Comparison of ENCODE assay signal across 9 cellular contexts in the genomic region with DNA sequence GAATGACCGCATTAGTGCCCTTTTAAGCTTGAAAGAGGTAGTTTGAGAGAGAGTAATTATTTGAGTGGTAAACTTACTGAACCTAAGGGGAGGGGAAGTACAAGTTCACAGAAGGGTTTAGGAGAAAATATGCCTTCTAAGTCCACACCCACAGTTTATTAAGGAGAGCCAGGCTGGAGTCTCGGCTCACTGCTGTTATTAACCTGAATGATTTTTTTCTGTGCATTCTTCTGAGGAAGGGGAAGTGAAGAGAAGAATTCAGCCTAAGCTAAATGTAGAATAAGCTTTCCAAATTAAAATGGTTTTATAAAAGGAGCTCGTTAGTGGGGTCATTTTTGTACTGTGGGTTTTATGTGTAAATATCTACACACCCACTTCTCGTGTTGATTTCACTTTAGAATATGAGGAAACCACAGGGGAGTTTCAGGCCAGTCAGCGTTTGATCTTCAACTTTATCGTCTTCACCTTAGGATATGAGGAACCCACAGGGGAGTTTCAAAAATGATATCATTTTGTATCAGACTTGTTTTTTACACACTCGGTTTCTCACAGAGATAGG. TPM values are rescaled to one million over a fixed set of nuclear protein-coding genes. Genes with fewer than 3 reads are reported as not detected.
DNase-seq lines count a peak whose midpoint lies in the region; ATAC-seq, FAIRE-seq and TF ChIP-seq lines count a peak whose summit lies in the region.
"Had no signal": no experiment of that assay in that cellular context is flagged by ENCODE, and none has a peak within 500 bp of the region (broad histone marks: within the 10 kb centered on the region; RNA-seq: fewer than 3 reads in every experiment).

No MANE protein-coding gene starts in this region.

- H3K27ac ChIP-seq in PC-9 (peak overlapping the region; percentile 80), HepG2 (ENCODE audit: extremely low read length, insufficient read depth, low read length) (peak overlapping the region; percentile 97)

- FAIRE-seq in HepG2 (lab: Jason Lieb, UNC) = no peak

- H3K4me3 ChIP-seq in GM08714 (ENCODE audit: low read length) (peak overlapping the region; percentile 95), PC-9 (peak overlapping the region; percentile 99), HepG2 (replicated peaks in 1 of 3; ENCODE audit: insufficient read depth in 1 of 3, low read depth in 2 of 3, low read length in 3 of 3) (peak overlapping the region; percentile 64 to 85 (median 84))

- DNase-seq in PC-9 = no peak
- DNase-seq in amniotic epithelial cell (ENCODE audit: low read depth) = peak; percentile 22
- DNase-seq in HepG2 (ENCODE audit: low spot score) = no peak
- DNase-seq in stimulated activated naive CD4-positive, alpha-beta T cell treated with Interleukin-2 at 50 U/mL for 16 hours (lab: John Stamatoyannopoulos, UW) = peak; percentile 50
- no peak for DNase-seq in cerebellar cortex (ENCODE audit: low spot score)
- DNase-seq in NK-92 treated with Interleukin-12 subunit alpha and Interleukin-12 subunit beta, amount 100 ng/mL, for 24 hours (lab: John Stamatoyannopoulos, UW) = no peak

- in situ Hi-C loops in HepG2 (cut with HindIII; ENCODE audit: extremely low pct_ligation_motif_present, low pct_unique_long_range_greater_than_20kb) = no loop called here

- TF ChIP-seq POLR2A in HepG2 (IDR thresholded peaks at IDR 0.05; ENCODE audit: insufficient read depth in 1 of 2, low read depth in 2 of 2, low read length in 2 of 2) = no peak

- POLR2A ChIA-PET in PC-9 (lab: Charles Lee; ENCODE audit: unreplicated experiment) (interaction anchor here (0.8 kb wide), 1 partner anchor 61 kb away, joined by 4 read pairs; no protein-coding TSS in a partner anchor), HepG2 (lab: Yijun Ruan, JAX) (interaction anchor here (0.9 to 2.6 kb wide), 2 partner anchors 61 to 175 kb away, joined by 3 to 26 read pairs; a partner anchor contains a TSS)

- H3K4me1 ChIP-seq in PC-9 (replicated peaks; ENCODE audit: insufficient read depth) (peaks cover 17% of the 10 kb centered on the region), HepG2 (ENCODE audit: insufficient read depth, low read length) (peaks cover 27% of the 10 kb centered on the region)

- peak overlapping the region; percentile 96 for H3K9ac ChIP-seq in HepG2 (ENCODE audit: insufficient read depth, low read depth, low read length)

- TF ChIP-seq RAD21 in HepG2 (CRISPR knock-in tag; IDR thresholded peaks at IDR 0.05) = no peak

- H3K79me2 ChIP-seq in PC-9 (ENCODE audit: low read depth) = peaks cover 37% of the 10 kb centered on the region
- H3K79me2 ChIP-seq in HepG2 (ENCODE audit: insufficient read depth, low read length) = peaks cover 27% of the 10 kb centered on the region

- H3K9me2 ChIP-seq in PC-9 (ENCODE audit: insufficient read depth) = no peaks in the 10 kb centered on the region

- peaks cover 13% of the 10 kb centered on the region; the same call in 1 of the 2 replicates for H3F3A ChIP-seq in PC-9 (ENCODE audit: insufficient read depth, low read depth)

- no peaks in the 10 kb centered on the region for H3K9me3 ChIP-seq in PC-9 (ENCODE audit: insufficient read depth, low read depth)
- H3K9me3 ChIP-seq in HepG2 (ENCODE audit: low read length) = no peaks in the 10 kb centered on the region

- intact Hi-C loops in PC-9 (cut with micrococcal nuclease; ENCODE audit: unreplicated experiment) = no loop called here
- intact Hi-C loops in HepG2 (cut with micrococcal nuclease; ENCODE audit: unreplicated experiment) = no loop called here

- no peak for TF ChIP-seq CTCF in PC-9 (conservative IDR thresholded peaks at IDR 0.05)
- no peak for TF ChIP-seq CTCF in HepG2 (CRISPR knock-in tag; IDR thresholded peaks at IDR 0.05)

- H3K27me3 ChIP-seq in PC-9 (ENCODE audit: insufficient read depth, low read depth) (no peaks in the 10 kb centered on the region), HepG2 (ENCODE audit: control insufficient read depth in 1 of 2, insufficient read depth in 2 of 2, low read length in 2 of 2) (no peaks in the 10 kb centered on the region; a peak in 2 of 5 replicates)

- peak overlapping the region; percentile 97 for H3K4me2 ChIP-seq in PC-9
- H3K4me2 ChIP-seq in HepG2 (ENCODE audit: low read depth, low read length) = peak overlapping the region; percentile 65

- CTCF ChIA-PET in PC-9 (lab: Charles Lee) (no interaction called here), HepG2 (lab: Yijun Ruan, JAX; ENCODE audit: low intra/inter-chr PET ratio, low total read pairs) (no interaction called here)

- no peak for TF ChIP-seq EP300 in HepG2 (IDR thresholded peaks at IDR 0.05; ENCODE audit: low read depth in 2 of 2, low read length in 2 of 2)
- TF ChIP-seq EP300 in HepG2 (CRISPR knock-in tag; IDR thresholded peaks at IDR 0.05; ENCODE audit: borderline replicate concordance) = no peak

- H3K36me3 ChIP-seq in PC-9 (ENCODE audit: low read depth) = peaks cover 11% of the 10 kb centered on the region; the same call in 1 of the 2 replicates
- H3K36me3 ChIP-seq in HepG2 (replicated peaks in 1 of 2; ENCODE audit: control insufficient read depth in 1 of 2, insufficient read depth in 2 of 2, low read length in 2 of 2) = peaks cover 3 to 18% of the 10 kb centered on the region in 2 experiments; a peak in 4 of 5 replicates

- ATAC-seq in HepG2 (no peak), HG03196 (IDR thresholded peaks at IDR 0.05; ENCODE audit: unreplicated experiment) (no peak)

- BruUV-seq in PC-9 (replicated peaks; lab: Mats Ljungman, UMichigan) = TSS peak; percentile 53
- BruUV-seq in HepG2 (replicated peaks; lab: Mats Ljungman, UMichigan) = TSS peak; percentile 74

- 1% methylated on average over 7 of the region's 7 CpGs for WGBS in HepG2 (ENCODE audit: low lambda C conversion rate)

- H4K20me1 ChIP-seq in PC-9 (ENCODE audit: insufficient read depth) (no peaks in the 10 kb centered on the region), HepG2 (ENCODE audit: insufficient read depth, low read length) (peaks cover 3% of the 10 kb centered on the region; the same call in 1 of the 2 replicates)

- H2AFZ ChIP-seq in PC-9 = peak overlapping the region; percentile 81
- H2AFZ ChIP-seq in HepG2 (ENCODE audit: low read length) = no peak overlapping the region

TF ChIP-seq in HepG2, 621 proteins besides CTCF, POLR2A, EP300 and RAD21 (continues in another document):
- no peak for TF ChIP-seq CREB1 (IDR thresholded peaks at IDR 0.05)
- TF ChIP-seq CREB1 (CRISPR knock-in tag; IDR thresholded peaks at IDR 0.05) = 0 out of 2 replicates have a peak, but pooled peaks have one; percentile 13
- 0 out of 2 replicates have a peak, but pooled peaks have one; percentile 29 for TF ChIP-seq SNAI1 (CRISPR knock-in tag; IDR thresholded peaks at IDR 0.05; ENCODE audit: borderline replicate concordance)
- no peak for TF ChIP-seq REL (CRISPR knock-in tag; conservative IDR thresholded peaks at IDR 0.05)
- no peak for TF ChIP-seq ZIK1 (CRISPR knock-in tag; IDR thresholded peaks at IDR 0.05; ENCODE audit: borderline replicate concordance, low read depth)
- TF ChIP-seq ZFAT (CRISPR knock-in tag; conservative IDR thresholded peaks at IDR 0.05) = no peak

RNA-seq across cellular contexts. Expression of a gene that starts 1.5 kb away (rescaled TPM):
- total RNA-seq in PC-9 (2021) (6.4 and 6.9 TPM in 2 replicates), HepG2 (2016; rRNA removed; fragmentation: Illumina TruSeq; extraction: Trizol) (2.7 and 2.9 TPM in 2 replicates)
- total RNA-seq in HepG2 (2016; cell fraction: cytosol; rRNA removed; fragmentation: Illumina TruSeq; extraction: Trizol; ENCODE audit: low read depth) = 3.1 and 4.9 TPM in 2 replicates
- total RNA-seq in HepG2 (2016; cell fraction: insoluble cytoplasmic fraction; rRNA removed; fragmentation: Illumina TruSeq; extraction: Trizol) = 2.6 and 3.0 TPM in 2 replicates
- 2.5 and 2.6 TPM in 2 replicates for total RNA-seq in HepG2 (2016; cell fraction: membrane; rRNA removed; fragmentation: Illumina TruSeq; extraction: Trizol)
- total RNA-seq in HepG2 (2016; cell fraction: nucleus; rRNA removed; fragmentation: Illumina TruSeq; extraction: Trizol) = 3.3 and 3.8 TPM in 2 replicates
- polyA plus RNA-seq in HepG2 (2011; rRNA removed) = 3.0 and 3.5 TPM in 2 replicates
- polyA plus RNA-seq in HepG2 (2011; cell fraction: cytosol; rRNA removed) = 2.4 TPM in 2 replicates
- 3.2 and 3.8 TPM in 2 replicates for polyA plus RNA-seq in HepG2 (2011; cell fraction: nucleus; rRNA removed)
- polyA plus RNA-seq in HepG2 (2012) = 3.0 and 3.3 TPM in 2 replicates
- polyA plus RNA-seq in HepG2 (2016; cell fraction: cytosol; fragmentation: Illumina TruSeq; extraction: Trizol; ENCODE audit: low read depth) = 0.59 and 0.61 TPM in 2 replicates
- 4.2 and 4.9 TPM in 2 replicates for polyA plus RNA-seq in HepG2 (2016; cell fraction: insoluble cytoplasmic fraction; fragmentation: Illumina TruSeq; extraction: Trizol; ENCODE audit: low read depth)
- polyA plus RNA-seq in HepG2 (2016; cell fraction: membrane; fragmentation: Illumina TruSeq; extraction: Trizol; ENCODE audit: low read depth) = 2.1 and 2.3 TPM in 2 replicates
- 6.8 and 8.2 TPM in 2 replicates for polyA plus RNA-seq in HepG2 (2016; cell fraction: nucleus; fragmentation: Illumina TruSeq; extraction: Trizol; ENCODE audit: insufficient read depth, low read depth)
- 1.8 and 2.1 TPM in 2 replicates for polyA minus RNA-seq in HepG2 (2011; rRNA and poly(A)+ RNA removed; ENCODE audit: low replicate concordance)
- 1.5 and 1.6 TPM in 2 replicates for polyA minus RNA-seq in HepG2 (2011; cell fraction: cytosol; rRNA and poly(A)+ RNA removed)
- polyA minus RNA-seq in HepG2 (2011; cell fraction: nucleus; rRNA and poly(A)+ RNA removed) = 3.1 TPM in 2 replicates

RNA-seq across cellular contexts. Expression of a gene that starts 5.1 kb away (rescaled TPM):
- total RNA-seq in PC-9 (2021) (not detected in 2 replicates), HepG2 (2016; rRNA removed; fragmentation: Illumina TruSeq; extraction: Trizol) (not detected in 2 replicates)
- total RNA-seq in HepG2 (2016; cell fraction: cytosol; rRNA removed; fragmentation: Illumina TruSeq; extraction: Trizol; ENCODE audit: low read depth) = not detected in 2 replicates
- total RNA-seq in HepG2 (2016; cell fraction: insoluble cytoplasmic fraction; rRNA removed; fragmentation: Illumina TruSeq; extraction: Trizol) = not detected in 2 replicates
- not detected in 2 replicates for total RNA-seq in HepG2 (2016; cell fraction: membrane; rRNA removed; fragmentation: Illumina TruSeq; extraction: Trizol)
- not detected in 2 replicates for total RNA-seq in HepG2 (2016; cell fraction: nucleus; rRNA removed; fragmentation: Illumina TruSeq; extraction: Trizol)
- polyA plus RNA-seq in HepG2 (2011; rRNA removed) = not detected in 2 replicates
- polyA plus RNA-seq in HepG2 (2011; cell fraction: cytosol; rRNA removed) = not detected in 2 replicates
- polyA plus RNA-seq in HepG2 (2011; cell fraction: nucleus; rRNA removed) = not detected in 2 replicates
- not detected in 2 replicates for polyA plus RNA-seq in HepG2 (2012)
- polyA plus RNA-seq in HepG2 (2016; cell fraction: cytosol; fragmentation: Illumina TruSeq; extraction: Trizol; ENCODE audit: low read depth) = not detected in 2 replicates
- not detected in 2 replicates for polyA plus RNA-seq in HepG2 (2016; cell fraction: insoluble cytoplasmic fraction; fragmentation: Illumina TruSeq; extraction: Trizol; ENCODE audit: low read depth)
- not detected in 2 replicates for polyA plus RNA-seq in HepG2 (2016; cell fraction: membrane; fragmentation: Illumina TruSeq; extraction: Trizol; ENCODE audit: low read depth)
- not detected in 2 replicates for polyA plus RNA-seq in HepG2 (2016; cell fraction: nucleus; fragmentation: Illumina TruSeq; extraction: Trizol; ENCODE audit: insufficient read depth, low read depth)
- not detected in 2 replicates for polyA minus RNA-seq in HepG2 (2011; rRNA and poly(A)+ RNA removed; ENCODE audit: low replicate concordance)
- polyA minus RNA-seq in HepG2 (2011; cell fraction: cytosol; rRNA and poly(A)+ RNA removed) = not detected in 2 replicates
- under 0.01 TPM in 1 of 2 replicates, not detected in the other for polyA minus RNA-seq in HepG2 (2011; cell fraction: nucleus; rRNA and poly(A)+ RNA removed)
- total RNA-seq: NCI-H460 had no signal

Comparison
In these comparisons a context has a peak if more than half of its experiments do, and no peak if none do; other contexts are left out.
1. DNase-seq: peak in amniotic epithelial cell (single experiment) and stimulated activated naive CD4-positive, alpha-beta T cell treated with Interleukin-2 at 50 U/mL for 16 hours (single experiment); none in PC-9 (0 of 2), HepG2 (single experiment), cerebellar cortex (single experiment) and NK-92 treated with Interleukin-12 subunit alpha and Interleukin-12 subunit beta, amount 100 ng/mL, for 24 hours (single experiment).
2. Peak in every context shown above with its lines, with median percentiles within 50 percentile points of each other: H3K4me3 ChIP-seq.